Comparison of ENCODE assay signal across 26 cellular contexts in the genomic region with DNA sequence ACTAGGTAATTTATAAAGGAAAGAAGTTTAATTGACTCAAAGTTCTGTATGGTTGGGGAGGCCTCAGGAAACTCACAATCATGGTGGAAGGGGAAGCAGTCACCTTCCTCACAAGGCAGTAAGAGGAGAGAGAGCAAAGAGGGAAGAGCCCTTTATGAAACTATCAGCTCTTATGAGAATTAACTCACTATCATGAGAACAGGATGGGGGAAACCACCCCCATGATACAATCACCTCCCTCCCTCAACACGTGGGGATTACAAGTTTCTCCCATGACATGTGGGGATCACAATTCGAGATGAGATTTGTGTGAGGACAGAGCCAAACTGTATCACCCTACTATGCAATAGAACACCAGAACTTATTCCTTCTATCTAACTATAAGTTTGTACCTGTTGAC. TPM values are rescaled to one million over a fixed set of nuclear protein-coding genes. Genes with fewer than 3 reads are reported as not detected.
A peak's percentile ranks its signal among the peaks of the same experiment; 100 is the strongest.
DNase-seq lines count a peak whose midpoint lies in the region; ATAC-seq and FAIRE-seq lines count a peak whose summit lies in the region.
"Had no signal": no experiment of that assay in that cellular context is flagged by ENCODE, and none has a peak within 500 bp of the region (broad histone marks: within the 10 kb centered on the region; RNA-seq: fewer than 3 reads in every experiment).

No MANE protein-coding gene starts in this region.

- H3K18ac ChIP-seq in mesendoderm (ENCODE audit: low read length), result no peak overlapping the region

- H3K4me2 ChIP-seq in mesendoderm (ENCODE audit: low read length), result no peak overlapping the region

- POLR2A ChIA-PET in activated CD8-positive, alpha-beta T cell treated with anti-CD3 and anti-CD28 coated beads, Interleukin-2, amount 10 ng/mL, durations not matched to agents 7 days and 5 days (lab: Charles Lee), result no interaction called here

- no peak overlapping the region for H3K27ac ChIP-seq in mesendoderm (ENCODE audit: low read depth, low read length)
- H3K27ac ChIP-seq: psoas muscle, SK-N-MC had no signal

- H3K23ac ChIP-seq in mesendoderm (ENCODE audit: low read length), result no peak overlapping the region

- H3K4me1 ChIP-seq in mesendoderm (ENCODE audit: control insufficient read depth, low read depth, low read length), result no peaks in the 10 kb centered on the region
- H3K4me1 ChIP-seq: psoas muscle had no signal

- no peaks in the 10 kb centered on the region for H3K27me3 ChIP-seq in mesendoderm (ENCODE audit: insufficient read depth, low read length, poor library complexity)

- no peak overlapping the region for H3K4me3 Mint-ChIP-seq in activated CD8-positive, alpha-beta T cell treated with anti-CD3 and anti-CD28 coated beads, Interleukin-2, amount 10 ng/mL, durations not matched to agents 7 days and 5 days
- H3K4me3 Mint-ChIP-seq in stimulated activated naive B cell treated with anti-CD40 and anti-IgM and Interleukin-4, amounts not matched to agents 10 μg/mL and 1 μg/mL and 100 μg/mL, for 72 hours, result no peak overlapping the region
- H3K4me3 Mint-ChIP-seq: activated naive CD8-positive, alpha-beta T cell treated with anti-CD3 and anti-CD28 coated beads, Interleukin-2, amount 10 ng/mL, durations not matched to agents 7 days and 5 days; central memory CD8-positive, alpha-beta T cell; T-helper 17 cell had no signal

- H4K5ac ChIP-seq in mesendoderm (ENCODE audit: low read length), result no peak overlapping the region

- no peak overlapping the region for H2AK5ac ChIP-seq in mesendoderm (ENCODE audit: low read length)

- H3K27ac Mint-ChIP-seq in activated CD8-positive, alpha-beta T cell treated with anti-CD3 and anti-CD28 coated beads, Interleukin-2, amount 10 ng/mL, durations not matched to agents 7 days and 5 days, result peak overlapping the region; percentile 31
- H3K27ac Mint-ChIP-seq in stimulated activated naive B cell treated with anti-CD40 and anti-IgM and Interleukin-4, amounts not matched to agents 10 μg/mL and 1 μg/mL and 100 μg/mL, for 72 hours, result no peak overlapping the region
- H3K27ac Mint-ChIP-seq: activated naive CD8-positive, alpha-beta T cell treated with anti-CD3 and anti-CD28 coated beads, Interleukin-2, amount 10 ng/mL, durations not matched to agents 7 days and 5 days; T-helper 17 cell had no signal

- FAIRE-seq in GM19239 (lab: Jason Lieb, UNC), result peak; percentile 88
- FAIRE-seq: endothelial cell of umbilical vein, kidney, urothelium cell line had no signal

- no peak overlapping the region for H3K56ac ChIP-seq in mesendoderm (ENCODE audit: low read length)

- DNase-seq in activated naive CD4-positive, alpha-beta T cell treated with Interleukin-2 at 50 U/mL for 16 hours, result peak; percentile 18
- no peak for DNase-seq in activated naive CD4-positive, alpha-beta T cell treated with anti-CD3 and anti-CD28 coated beads, Interleukin-2, amount 50 U/mL, for 16 hours
- DNase-seq in GM19239 (ENCODE audit: insufficient read length, low spot score), result no peak
- no peak for DNase-seq in activated CD8-positive, alpha-beta T cell treated with anti-CD3 and anti-CD28 coated beads, Interleukin-2, amount 10 ng/mL, durations not matched to agents 7 days and 5 days
- DNase-seq in stimulated activated naive B cell treated with anti-CD40 and anti-IgM and Interleukin-4, amounts not matched to agents 10 μg/mL and 1 μg/mL and 100 μg/mL, for 72 hours, result no peak
- no peak for DNase-seq in cerebellum (ENCODE audit: low spot score)
- no peak for DNase-seq in mesendoderm
- DNase-seq in NCI-H2196 (lab: John Stamatoyannopoulos, UW; ENCODE audit: unreplicated experiment), result no peak
- DNase-seq: ACHN; activated CD4-positive, alpha-beta T cell treated with anti-CD3 and anti-CD28 coated beads, Interleukin-2, amount 50 U/mL, for 4 hours; activated naive CD8-positive, alpha-beta T cell treated with anti-CD3 and anti-CD28 coated beads, Interleukin-2, amount 10 ng/mL, durations not matched to agents 7 days and 5 days; COR-L47; GDM1; kidney; NCI-H1048; NCI-H187; NCI-H2171 treated with DMSO at 0.1 percent for 48 hours; NCI-H524 treated with DMSO at 0.1 percent for 48 hours; psoas muscle; RPMI8226; T-helper 17 cell had no signal

- H3K4ac ChIP-seq in mesendoderm (ENCODE audit: low read depth, low read length), result no peak overlapping the region

- no peaks in the 10 kb centered on the region for H3K4me1 Mint-ChIP-seq in activated CD8-positive, alpha-beta T cell treated with anti-CD3 and anti-CD28 coated beads, Interleukin-2, amount 10 ng/mL, durations not matched to agents 7 days and 5 days (ENCODE audit: low read depth)
- H3K4me1 Mint-ChIP-seq in stimulated activated naive B cell treated with anti-CD40 and anti-IgM and Interleukin-4, amounts not matched to agents 10 μg/mL and 1 μg/mL and 100 μg/mL, for 72 hours, result peaks cover 16 to 31% of the 10 kb centered on the region in 2 donors
- H3K4me1 Mint-ChIP-seq: activated naive CD8-positive, alpha-beta T cell treated with anti-CD3 and anti-CD28 coated beads, Interleukin-2, amount 10 ng/mL, durations not matched to agents 7 days and 5 days; T-helper 17 cell had no signal

- H3K4me3 ChIP-seq in mesendoderm (ENCODE audit: low read length), result no peak overlapping the region
- H3K4me3 ChIP-seq: lung, psoas muscle, SK-N-MC had no signal

- H3K27me3 Mint-ChIP-seq in activated CD8-positive, alpha-beta T cell treated with anti-CD3 and anti-CD28 coated beads, Interleukin-2, amount 10 ng/mL, durations not matched to agents 7 days and 5 days (ENCODE audit: low read depth), result no peaks in the 10 kb centered on the region
- no peaks in the 10 kb centered on the region for H3K27me3 Mint-ChIP-seq in stimulated activated naive B cell treated with anti-CD40 and anti-IgM and Interleukin-4, amounts not matched to agents 10 μg/mL and 1 μg/mL and 100 μg/mL, for 72 hours
- H3K27me3 Mint-ChIP-seq: activated naive CD8-positive, alpha-beta T cell treated with anti-CD3 and anti-CD28 coated beads, Interleukin-2, amount 10 ng/mL, durations not matched to agents 7 days and 5 days; T-helper 17 cell had no signal

- H4K8ac ChIP-seq in mesendoderm (ENCODE audit: low read depth, low read length), result no peak overlapping the region

- H2BK120ac ChIP-seq in mesendoderm (ENCODE audit: low read depth, low read length), result no peak overlapping the region

- H3K9ac ChIP-seq in mesendoderm (ENCODE audit: low read length), result no peak overlapping the region

- no peaks in the 10 kb centered on the region for H3K79me1 ChIP-seq in mesendoderm (ENCODE audit: low read length)

- H3K36me3 ChIP-seq in mesendoderm (ENCODE audit: control insufficient read depth, insufficient read depth, low read length), result no peaks in the 10 kb centered on the region

- no peak overlapping the region for H2BK15ac ChIP-seq in mesendoderm (replicated peaks; ENCODE audit: low read depth)

- no peak for ATAC-seq in activated CD8-positive, alpha-beta T cell treated with anti-CD3 and anti-CD28 coated beads, Interleukin-2, amount 10 ng/mL, durations not matched to agents 7 days and 5 days
- peak; percentile 29 to 70 for ATAC-seq in stimulated activated naive B cell treated with anti-CD40 and anti-IgM and Interleukin-4, amounts not matched to agents 10 μg/mL and 1 μg/mL and 100 μg/mL, for 72 hours (replicated peaks)
- ATAC-seq: psoas muscle, T-helper 17 cell had no signal

- no peak overlapping the region for H2BK5ac ChIP-seq in mesendoderm (ENCODE audit: low read length)

- CTCF ChIA-PET in activated CD8-positive, alpha-beta T cell treated with anti-CD3 and anti-CD28 coated beads, Interleukin-2, amount 10 ng/mL, durations not matched to agents 7 days and 5 days (lab: Charles Lee), result no interaction called here

- H3K79me2 ChIP-seq in mesendoderm (ENCODE audit: control insufficient read depth, insufficient read depth, low read length), result no peaks in the 10 kb centered on the region

- no CpG with 5 or more reads among the region's 2 CpGs for WGBS in mesendoderm (ENCODE audit: extremely low coverage, insufficient coverage, low lambda C conversion rate)

- no peaks in the 10 kb centered on the region for H3K9me3 Mint-ChIP-seq in activated CD8-positive, alpha-beta T cell treated with anti-CD3 and anti-CD28 coated beads, Interleukin-2, amount 10 ng/mL, durations not matched to agents 7 days and 5 days (ENCODE audit: insufficient read depth)
- H3K9me3 Mint-ChIP-seq in stimulated activated naive B cell treated with anti-CD40 and anti-IgM and Interleukin-4, amounts not matched to agents 10 μg/mL and 1 μg/mL and 100 μg/mL, for 72 hours, result peaks cover 6 to 8% of the 10 kb centered on the region in 2 donors
- H3K9me3 Mint-ChIP-seq: central memory CD8-positive, alpha-beta T cell had no signal

- H3K36me3 Mint-ChIP-seq in activated CD8-positive, alpha-beta T cell treated with anti-CD3 and anti-CD28 coated beads, Interleukin-2, amount 10 ng/mL, durations not matched to agents 7 days and 5 days (ENCODE audit: low read depth), result peaks cover 3% of the 10 kb centered on the region
- H3K36me3 Mint-ChIP-seq in stimulated activated naive B cell treated with anti-CD40 and anti-IgM and Interleukin-4, amounts not matched to agents 10 μg/mL and 1 μg/mL and 100 μg/mL, for 72 hours, result peaks cover 15 to 23% of the 10 kb centered on the region in 2 donors

RNA-seq across cellular contexts. Expression of a gene that starts 27.9 kb away (rescaled TPM):
- total RNA-seq in activated CD8-positive, alpha-beta T cell treated with anti-CD3 and anti-CD28 coated beads, Interleukin-2, amount 10 ng/mL, durations not matched to agents 7 days and 5 days, result 1 to 10 TPM; 4.0 to 4.9 TPM
- 0.54 TPM for total RNA-seq in cerebellum
- 0.27 TPM for polyA plus RNA-seq in mesendoderm (2013, experiment 1 of 2)
- 0.15 TPM for polyA plus RNA-seq in mesendoderm (2013, experiment 2 of 2)

RNA-seq across cellular contexts. Expression of a gene that starts 32.1 kb away (rescaled TPM):
- under 1 TPM; 0.55 TPM for total RNA-seq in activated CD8-positive, alpha-beta T cell treated with anti-CD3 and anti-CD28 coated beads, Interleukin-2, amount 10 ng/mL, durations not matched to agents 7 days and 5 days
- 0.09 TPM for total RNA-seq in cerebellum
- polyA plus RNA-seq in mesendoderm (2013, experiment 1 of 2), result 0.04 TPM
- polyA plus RNA-seq in mesendoderm (2013, experiment 2 of 2), result 0.08 TPM

RNA-seq across cellular contexts. Expression of a gene that starts 40.5 kb away (rescaled TPM):
- total RNA-seq in activated CD8-positive, alpha-beta T cell treated with anti-CD3 and anti-CD28 coated beads, Interleukin-2, amount 10 ng/mL, durations not matched to agents 7 days and 5 days, result 10 to 100 TPM; 30.5 to 30.7 TPM
- 12.3 TPM for total RNA-seq in cerebellum
- polyA plus RNA-seq in mesendoderm (2013, experiment 1 of 2), result 18.5 TPM
- polyA plus RNA-seq in mesendoderm (2013, experiment 2 of 2), result 20.4 TPM
